ENCODE assay signal across 24 cellular contexts in genomic region chr2:3491716-3492474, GRCh38. TPM values are rescaled to one million over a fixed set of nuclear protein-coding genes. Genes with fewer than 3 reads are reported as not detected.
DNase-seq lines count a peak whose midpoint lies in the region; ATAC-seq and TF ChIP-seq lines count a peak whose summit lies in the region.
"Had no signal": no experiment of that assay in that cellular context is flagged by ENCODE, and none has a peak within 500 bp of the region (broad histone marks: within the 10 kb centered on the region; RNA-seq: fewer than 3 reads in every experiment).

No MANE protein-coding gene starts in this region.

- peak; percentile 20 for DNase-seq in GM13976 (ENCODE audit: low spot score)
- DNase-seq in islet precursor cell = peak; percentile 41
- peak; percentile 54 for DNase-seq in sciatic nerve (ENCODE audit: low spot score)
- no peak for DNase-seq in H4 (ENCODE audit: low spot score)
- DNase-seq: activated CD4-positive, alpha-beta T cell treated with anti-CD3 and anti-CD28 coated beads, Interleukin-2, amount 10 ng/mL, durations not matched to agents 24 days and 14 days; activated naive CD4-positive, alpha-beta T cell treated with anti-CD3 and anti-CD28 coated beads, Interleukin-2, amount 50 U/mL, for 16 hours; esophagus squamous epithelium; Karpas-422; left cardiac atrium; NCI-H146; NCI-H510A; NK-92 treated with Interleukin-12 subunit alpha and Interleukin-12 subunit beta, amount 100 ng/mL, for 24 hours; PC-9; Right ventricle myocardium superior; small intestine; T-helper 9 cell; transverse colon had no signal

- no peaks in the 10 kb centered on the region for H4K20me1 ChIP-seq in BLaER1

- no peak for ATAC-seq in sciatic nerve
- ATAC-seq in HG03571 (IDR thresholded peaks at IDR 0.05; ENCODE audit: unreplicated experiment) = no peak
- ATAC-seq in activated CD4-positive, CD25-positive, alpha-beta regulatory T cell treated with anti-CD3 and anti-CD28 coated beads, Interleukin-2, amount 50 U/mL, for 24 hours = no peak

- no peak for TF ChIP-seq CTCF in GM13976 (IDR thresholded peaks at IDR 0.05; ENCODE audit: borderline replicate concordance, control extremely low read depth, extremely low read depth, insufficient read depth, missing control alignments)

- H3K4me1 ChIP-seq in BLaER1 = peaks cover 55% of the 10 kb centered on the region
- H3K4me1 ChIP-seq: transverse colon had no signal

- intact Hi-C loops in sciatic nerve (cut with DNase I) = no loop called here

- peak overlapping the region; percentile 86 for H3K4me2 ChIP-seq in BLaER1
- H3K4me2 ChIP-seq: GM23338, PC-9 had no signal

- H3K36me3 ChIP-seq in BLaER1 = peaks cover 18% of the 10 kb centered on the region
- H3K36me3 ChIP-seq: cardiac muscle cell had no signal

- no peak overlapping the region for H3K9ac ChIP-seq in BLaER1

- no peaks in the 10 kb centered on the region for H3K27me3 ChIP-seq in BLaER1
- H3K27me3 ChIP-seq: cardiac muscle cell, esophagus squamous epithelium, transverse colon had no signal

- in situ Hi-C loops in GM13976 (cut with MboI; ENCODE audit: low sequenced_read_pairs, unreplicated experiment) = no loop called here

- no peak overlapping the region for H3K27ac ChIP-seq in BLaER1
- H3K27ac ChIP-seq: cardiac muscle cell, esophagus squamous epithelium, PC-9, VCaP had no signal

- no peak overlapping the region for H3K4me3 ChIP-seq in BLaER1
- H3K4me3 ChIP-seq: cardiac muscle cell, esophagus squamous epithelium, GM12878, GM23338, PC-9, transverse colon had no signal

- H3K9me3 ChIP-seq in BLaER1 = no peaks in the 10 kb centered on the region
- H3K9me3 ChIP-seq: esophagus squamous epithelium, transverse colon had no signal

RNA-seq across cellular contexts. Expression of gene ADI1, which starts 27.4 kb away (rescaled TPM):
- 52.9 TPM for total RNA-seq in sciatic nerve
- 39.1 and 46.7 TPM in 2 replicates for total RNA-seq in H4 (2014; rRNA removed; shearing (Covaris generic))
